In the genomic region with DNA sequence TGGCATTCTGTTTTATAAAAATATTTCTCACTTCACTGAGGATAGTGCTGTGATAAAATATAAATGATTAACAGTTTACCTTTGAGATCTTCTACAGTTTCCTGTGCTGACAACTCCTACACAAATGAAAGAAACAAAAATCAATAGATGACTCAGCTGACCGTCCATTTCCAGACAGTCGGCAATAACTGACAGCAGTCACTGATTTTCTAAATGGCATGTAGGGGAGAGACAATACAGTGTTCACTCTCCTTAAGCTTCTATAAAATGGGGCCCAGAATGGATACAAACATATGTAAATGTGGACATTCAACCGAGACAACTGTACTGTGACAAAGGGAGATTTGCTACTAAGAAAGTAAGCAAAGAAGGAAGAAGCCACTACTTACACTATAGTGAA, we compare ENCODE assay signal across 9 cellular contexts.
DNase-seq lines count a peak whose midpoint lies in the region; ATAC-seq and TF ChIP-seq lines count a peak whose summit lies in the region.
"Had no signal": no experiment of that assay in that cellular context is flagged by ENCODE, and none has a peak within 500 bp of the region (broad histone marks: within the 10 kb centered on the region; RNA-seq: fewer than 3 reads in every experiment).

No MANE protein-coding gene starts in this region.

- H3K4me3 ChIP-seq in tibial artery: no peak overlapping the region

- H3K4me1 ChIP-seq in tibial artery: no peaks in the 10 kb centered on the region

- ATAC-seq in GM19328 (IDR thresholded peaks at IDR 0.05; ENCODE audit: unreplicated experiment) (peak; percentile 82), HG02938 (IDR thresholded peaks at IDR 0.05; ENCODE audit: unreplicated experiment) (peak; percentile 99)

- peaks cover 0 to 24% (median 10%) of the 10 kb centered on the region in 3 donors for H3K36me3 ChIP-seq in tibial artery

- DNase-seq in DMS53 (lab: John Stamatoyannopoulos, UW) (peak; percentile 72), SHP77 treated with DMSO at 0.1 percent for 48 hours (lab: John Stamatoyannopoulos, UW) (peak; percentile 11), NCI-H2196 (lab: John Stamatoyannopoulos, UW; ENCODE audit: unreplicated experiment) (no peak), NCI-H748 treated with DMSO at 0.1 percent for 48 hours (lab: John Stamatoyannopoulos, UW) (no peak), tibial artery (no peak)
- no peak for DNase-seq in stimulated activated CD4-positive, alpha-beta T cell treated with anti-CD3 and anti-CD28 coated beads, Interleukin-4, amount 100 ng/mL, for 4 hours
- DNase-seq: RPMI8226 had no signal

- no peak for TF ChIP-seq CTCF in tibial artery (IDR thresholded peaks at IDR 0.05)

- H3K27ac ChIP-seq in tibial artery: no peak overlapping the region

- no peaks in the 10 kb centered on the region for H3K27me3 ChIP-seq in tibial artery

- intact Hi-C loops in tibial artery (cut with DNase I; ENCODE audit: low total_unique reads): no loop called here

- H3K9me3 ChIP-seq in tibial artery: no peaks in the 10 kb centered on the region

Comparison
In these comparisons a context has a peak if more than half of its experiments do, and no peak if none do; other contexts are left out.
1. DNase-seq: peak in DMS53 (single experiment) and SHP77 treated with DMSO at 0.1 percent for 48 hours (single experiment); none in stimulated activated CD4-positive, alpha-beta T cell treated with anti-CD3 and anti-CD28 coated beads, Interleukin-4, amount 100 ng/mL, for 4 hours (0 of 2), NCI-H2196 (single experiment), NCI-H748 treated with DMSO at 0.1 percent for 48 hours (single experiment) and tibial artery (0 of 2).